Comparison of ENCODE assay signal across 13 cellular contexts in genomic region chr6:55963301-55963700, GRCh38.
DNase-seq lines count a peak whose midpoint lies in the region; ATAC-seq and TF ChIP-seq lines count a peak whose summit lies in the region.
"Had no signal": no experiment of that assay in that cellular context is flagged by ENCODE, and none has a peak within 500 bp of the region (broad histone marks: within the 10 kb centered on the region; RNA-seq: fewer than 3 reads in every experiment).

No MANE protein-coding gene starts in this region.

- peaks cover 8% of the 10 kb centered on the region for H3K9me3 Mint-ChIP-seq in activated CD4-positive, alpha-beta memory T cell treated with anti-CD3 and anti-CD28 coated beads for 36 hours

- no peak overlapping the region for H3K4me3 ChIP-seq in HFF-Myc (replicated peaks; ENCODE audit: low read depth, low read length)
- no peak overlapping the region for H3K4me3 ChIP-seq in astrocyte of the spinal cord (ENCODE audit: low read depth, low read length)
- H3K4me3 ChIP-seq: skin epidermis, uterus had no signal

- DNase-seq in Daoy (ENCODE audit: low read depth) = peak; percentile 15
- DNase-seq in HFF-Myc (ENCODE audit: extremely low read depth, low read depth) = no peak
- DNase-seq in astrocyte of the spinal cord (ENCODE audit: low read depth, low spot score) = no peak
- DNase-seq in lung microvascular endothelial cell (ENCODE audit: low read depth in 2 of 2) = peak; percentile 2 to 9
- no peak for DNase-seq in activated CD4-positive, alpha-beta memory T cell treated with anti-CD3 and anti-CD28 coated beads for 36 hours
- DNase-seq: activated naive CD8-positive, alpha-beta T cell treated with anti-CD3 and anti-CD28 coated beads for 36 hours; DMS79; effector CD4-positive, alpha-beta T cell; NCI-H524; uterus had no signal

- no peaks in the 10 kb centered on the region for H3K4me1 Mint-ChIP-seq in activated CD4-positive, alpha-beta memory T cell treated with anti-CD3 and anti-CD28 coated beads for 36 hours (ENCODE audit: low read depth)
- H3K4me1 Mint-ChIP-seq: activated naive CD8-positive, alpha-beta T cell treated with anti-CD3 and anti-CD28 coated beads for 36 hours had no signal

- no peak overlapping the region for H3K27ac Mint-ChIP-seq in activated CD4-positive, alpha-beta memory T cell treated with anti-CD3 and anti-CD28 coated beads for 36 hours
- H3K27ac Mint-ChIP-seq: activated naive CD8-positive, alpha-beta T cell treated with anti-CD3 and anti-CD28 coated beads for 36 hours had no signal

- H3K27me3 Mint-ChIP-seq in activated CD4-positive, alpha-beta memory T cell treated with anti-CD3 and anti-CD28 coated beads for 36 hours = no peaks in the 10 kb centered on the region
- H3K27me3 Mint-ChIP-seq: activated naive CD8-positive, alpha-beta T cell treated with anti-CD3 and anti-CD28 coated beads for 36 hours had no signal

- no peak overlapping the region for H3K4me3 Mint-ChIP-seq in activated CD4-positive, alpha-beta memory T cell treated with anti-CD3 and anti-CD28 coated beads for 36 hours
- H3K4me3 Mint-ChIP-seq: activated naive CD8-positive, alpha-beta T cell treated with anti-CD3 and anti-CD28 coated beads for 36 hours had no signal

- POLR2A ChIA-PET in activated CD4-positive, alpha-beta memory T cell treated with anti-CD3 and anti-CD28 coated beads for 36 hours (lab: Charles Lee) = no interaction called here

- CTCF ChIA-PET in activated CD4-positive, alpha-beta memory T cell treated with anti-CD3 and anti-CD28 coated beads for 36 hours (lab: Charles Lee) = no interaction called here

- TF ChIP-seq CTCF in HFF-Myc (IDR thresholded peaks at IDR 0.05; ENCODE audit: low read depth, low read length, missing control alignments) (peak; percentile 43), astrocyte of the spinal cord (IDR thresholded peaks at IDR 0.05; ENCODE audit: low read depth, low read length) (peak; percentile 45)

- no peaks in the 10 kb centered on the region for H3K36me3 Mint-ChIP-seq in activated CD4-positive, alpha-beta memory T cell treated with anti-CD3 and anti-CD28 coated beads for 36 hours
- H3K36me3 Mint-ChIP-seq: activated naive CD8-positive, alpha-beta T cell treated with anti-CD3 and anti-CD28 coated beads for 36 hours had no signal

- intact Hi-C loops in activated CD4-positive, alpha-beta memory T cell treated with anti-CD3 and anti-CD28 coated beads for 36 hours (cut with micrococcal nuclease) = no loop called here

- ATAC-seq in HG02981 (IDR thresholded peaks at IDR 0.05; ENCODE audit: unreplicated experiment) (no peak), GM18519 (IDR thresholded peaks at IDR 0.05; ENCODE audit: low FRiP score, unreplicated experiment) (no peak)

- in situ Hi-C loops in astrocyte of the spinal cord (cut with HindIII; ENCODE audit: low sequenced_read_pairs) = no loop called here

Comparison
In these comparisons a context has a peak if more than half of its experiments do, and no peak if none do; other contexts are left out.
1. DNase-seq: peak in Daoy (single experiment) and lung microvascular endothelial cell (2 of 2); none in HFF-Myc (single experiment), astrocyte of the spinal cord (single experiment) and activated CD4-positive, alpha-beta memory T cell treated with anti-CD3 and anti-CD28 coated beads for 36 hours (single experiment).